In the genomic region with DNA sequence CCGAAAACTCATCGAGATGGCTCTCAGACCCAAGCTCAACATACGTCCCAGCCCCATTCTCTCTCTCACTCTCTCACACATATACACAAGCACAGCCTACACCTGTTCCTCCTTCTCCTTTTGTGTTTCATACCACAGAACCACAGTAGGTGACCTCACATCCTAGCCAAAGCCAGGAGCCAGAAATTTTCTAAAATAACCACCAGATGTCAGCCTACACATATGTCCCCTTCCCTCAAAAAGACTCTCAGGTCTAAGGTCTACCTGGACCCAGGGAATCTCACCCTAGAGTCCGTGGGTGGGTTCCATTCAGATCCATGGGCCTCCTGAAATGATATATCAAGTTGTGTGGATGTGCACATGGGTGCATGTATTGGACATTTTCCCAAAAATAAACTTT, we compare ENCODE assay signal across 8 cellular contexts.
DNase-seq lines count a peak whose midpoint lies in the region; ATAC-seq, FAIRE-seq and TF ChIP-seq lines count a peak whose summit lies in the region.

No MANE protein-coding gene starts in this region.

- no peaks in the 10 kb centered on the region for H3K36me3 ChIP-seq in K562 (ENCODE audit: control insufficient read depth, insufficient read depth, low read length)

- H3K9ac ChIP-seq in K562 (ENCODE audit: insufficient read depth in 1 of 2, low read depth in 2 of 2, low read length in 2 of 2) = no peak overlapping the region

- H3K27ac ChIP-seq in K562 (ENCODE audit: extremely low read depth, low read depth, low read length) = no peak overlapping the region

- H2AFZ ChIP-seq in K562 (ENCODE audit: low read depth, low read length) = no peak overlapping the region

- intact Hi-C loops in K562 (cut with micrococcal nuclease) = loop anchor here (5.0 kb wide), 1 partner anchor 823 kb away; no protein-coding TSS in a partner anchor
- intact Hi-C loops in sciatic nerve (cut with DNase I) = no loop called here

- H3K9me3 Mint-ChIP-seq in activated naive CD4-positive, alpha-beta T cell treated with anti-CD3 and anti-CD28 coated beads, Interleukin-2, amount 50 U/mL, for 72 hours = peaks cover 0 to 4% of the 10 kb centered on the region in 2 donors
- no peaks in the 10 kb centered on the region for H3K9me3 Mint-ChIP-seq in activated naive CD4-positive, alpha-beta T cell treated with anti-CD3 and anti-CD28 coated beads, Interleukin-2, amount 10 ng/mL, durations not matched to agents 7 days and 5 days

- no TSS peak for BruUV-seq in K562 (replicated peaks; lab: Mats Ljungman, UMichigan)

- H3K9me3 ChIP-seq in K562 (replicated peaks; ENCODE audit: control insufficient read depth, insufficient read depth, low read depth, low read length) = no peaks in the 10 kb centered on the region

- H4K20me1 ChIP-seq in K562 (replicated peaks; ENCODE audit: control insufficient read depth, insufficient read depth, low read length) = no peaks in the 10 kb centered on the region

- no peaks in the 10 kb centered on the region for H3K9me1 ChIP-seq in K562 (ENCODE audit: control insufficient read depth, insufficient read depth, low read length)

- H3K27me3 ChIP-seq in K562 (ENCODE audit: control insufficient read depth in 2 of 2, insufficient read depth in 2 of 2, low read length in 2 of 2) = no peaks in the 10 kb centered on the region

- H3K4me1 Mint-ChIP-seq in activated naive CD4-positive, alpha-beta T cell treated with anti-CD3 and anti-CD28 coated beads, Interleukin-2, amount 10 ng/mL, durations not matched to agents 7 days and 5 days = no peaks in the 10 kb centered on the region

- WGBS in K562 (ENCODE audit: insufficient coverage, low coverage, missing lambda C conversion rate) = 0% methylated on average over 4 of the region's 4 CpGs

- DNase-seq in activated naive CD4-positive, alpha-beta T cell treated with anti-CD3 and anti-CD28 coated beads, Interleukin-2, amount 50 U/mL, for 72 hours (ENCODE audit: low spot score in 2 of 2) = no peak
- no peak for DNase-seq in activated naive CD4-positive, alpha-beta T cell treated with anti-CD3 and anti-CD28 coated beads, Interleukin-2, amount 10 ng/mL, durations not matched to agents 7 days and 5 days
- DNase-seq in HEK293T (ENCODE audit: extremely low spot score) = peak; percentile 19
- DNase-seq in MV-4-11 (lab: John Stamatoyannopoulos, UW) = peak; percentile 5
- peak in 3 of 4 experiments; percentile 8 to 17 (median 16) for DNase-seq in K562 (ENCODE audit: extremely low read depth in 1 of 4, low spot score in 3 of 4)
- no peak for DNase-seq in sciatic nerve (ENCODE audit: low spot score)
- DNase-seq in stimulated activated CD4-positive, alpha-beta T cell treated with anti-CD3 and anti-CD28 coated beads, Interleukin-1b, Interleukin-23, amount 100 ng/mL, for 48 hours = no peak
- DNase-seq in stimulated activated CD4-positive, alpha-beta T cell treated with anti-CD3 and anti-CD28 coated beads, Interleukin-4, amount 100 ng/mL, for 4 hours = no peak

- TF ChIP-seq EP300 in K562 (IDR thresholded peaks at IDR 0.05; ENCODE audit: low read length) = no peak

- H3K4me1 ChIP-seq in K562 (replicated peaks in 1 of 2; ENCODE audit: control insufficient read depth in 2 of 2, insufficient read depth in 2 of 2, low read length in 2 of 2) = no peaks in the 10 kb centered on the region

- CTCF ChIA-PET in activated naive CD4-positive, alpha-beta T cell treated with anti-CD3 and anti-CD28 coated beads, Interleukin-2, amount 10 ng/mL, durations not matched to agents 7 days and 5 days (lab: Charles Lee) = no interaction called here
- CTCF ChIA-PET in HEK293T (lab: Yijun Ruan, JAX) (no interaction called here), K562 (lab: Yijun Ruan, JAX; ENCODE audit: low intra/inter-chr PET ratio) (no interaction called here)

- no peak overlapping the region for H3K4me3 ChIP-seq in K562

- peak; percentile 20 to 56 for ATAC-seq in activated naive CD4-positive, alpha-beta T cell treated with anti-CD3 and anti-CD28 coated beads, Interleukin-2, amount 50 U/mL, for 72 hours
- ATAC-seq in K562 (peak; percentile 70), sciatic nerve (peak; percentile 51)

- no peak overlapping the region for H3K4me3 Mint-ChIP-seq in activated naive CD4-positive, alpha-beta T cell treated with anti-CD3 and anti-CD28 coated beads, Interleukin-2, amount 10 ng/mL, durations not matched to agents 7 days and 5 days

- no peak for FAIRE-seq in K562 (lab: Jason Lieb, UNC)

- in situ Hi-C loops in K562 (cut with MboI) = no loop called here

- no peak for TF ChIP-seq POLR2A in K562 (conservative IDR thresholded peaks at IDR 0.05)

- POLR2A ChIA-PET in HEK293T (lab: Yijun Ruan, JAX) (no interaction called here), K562 (lab: Yijun Ruan, JAX) (no interaction called here)

- TF ChIP-seq CTCF in K562 (IDR thresholded peaks at IDR 0.05 in 2 of 3, conservative IDR thresholded peaks at IDR 0.05 in 1 of 3; ENCODE audit: insufficient read depth in 2 of 3, low read depth in 1 of 3, low read length in 3 of 3) = peak; percentile 24 to 52 (median 41); a peak in 3 of 6 replicates

- H3K36me3 Mint-ChIP-seq in activated naive CD4-positive, alpha-beta T cell treated with anti-CD3 and anti-CD28 coated beads, Interleukin-2, amount 50 U/mL, for 72 hours = no peaks in the 10 kb centered on the region
- no peaks in the 10 kb centered on the region for H3K36me3 Mint-ChIP-seq in activated naive CD4-positive, alpha-beta T cell treated with anti-CD3 and anti-CD28 coated beads, Interleukin-2, amount 10 ng/mL, durations not matched to agents 7 days and 5 days

- H3K27me3 Mint-ChIP-seq in activated naive CD4-positive, alpha-beta T cell treated with anti-CD3 and anti-CD28 coated beads, Interleukin-2, amount 10 ng/mL, durations not matched to agents 7 days and 5 days = peaks cover 4% of the 10 kb centered on the region

- no peak overlapping the region for H3K27ac Mint-ChIP-seq in activated naive CD4-positive, alpha-beta T cell treated with anti-CD3 and anti-CD28 coated beads, Interleukin-2, amount 50 U/mL, for 72 hours
- no peak overlapping the region for H3K27ac Mint-ChIP-seq in activated naive CD4-positive, alpha-beta T cell treated with anti-CD3 and anti-CD28 coated beads, Interleukin-2, amount 10 ng/mL, durations not matched to agents 7 days and 5 days

- no peak overlapping the region for H3K4me2 ChIP-seq in K562 (ENCODE audit: insufficient read depth, low read length)

- peak; percentile 32 to 43; a peak in 3 of 4 replicates for TF ChIP-seq RAD21 in K562 (CRISPR knock-in tag; conservative IDR thresholded peaks at IDR 0.05 in 1 of 2, IDR thresholded peaks at IDR 0.05 in 1 of 2)

- no peaks in the 10 kb centered on the region for H3K79me2 ChIP-seq in K562 (ENCODE audit: control insufficient read depth, insufficient read depth, low read length)

TF ChIP-seq in HEK293T, 16 proteins besides CTCF, POLR2A, EP300 and RAD21:
- TF ChIP-seq ELF4 (IDR thresholded peaks at IDR 0.05) (no peak), NFRKB (IDR thresholded peaks at IDR 0.05) (no peak), FOXA1 (IDR thresholded peaks at IDR 0.05) (no peak), SP1 (IDR thresholded peaks at IDR 0.05) (no peak), CTBP1 (IDR thresholded peaks at IDR 0.05; ENCODE audit: borderline replicate concordance) (no peak), BHLHE40 (IDR thresholded peaks at IDR 0.05; ENCODE audit: borderline replicate concordance) (no peak), ARNT (IDR thresholded peaks at IDR 0.05) (no peak), ZNF384 (IDR thresholded peaks at IDR 0.05) (no peak), HDGF (IDR thresholded peaks at IDR 0.05; ENCODE audit: borderline replicate concordance) (no peak), SUZ12 (IDR thresholded peaks at IDR 0.05) (no peak), L3MBTL2 (conservative IDR thresholded peaks at IDR 0.05) (no peak), TARDBP (IDR thresholded peaks at IDR 0.05) (no peak), FOXM1 (IDR thresholded peaks at IDR 0.05; ENCODE audit: borderline replicate concordance) (no peak), FOXK2 (IDR thresholded peaks at IDR 0.05) (no peak)
- TF ChIP-seq, protein P1, sequence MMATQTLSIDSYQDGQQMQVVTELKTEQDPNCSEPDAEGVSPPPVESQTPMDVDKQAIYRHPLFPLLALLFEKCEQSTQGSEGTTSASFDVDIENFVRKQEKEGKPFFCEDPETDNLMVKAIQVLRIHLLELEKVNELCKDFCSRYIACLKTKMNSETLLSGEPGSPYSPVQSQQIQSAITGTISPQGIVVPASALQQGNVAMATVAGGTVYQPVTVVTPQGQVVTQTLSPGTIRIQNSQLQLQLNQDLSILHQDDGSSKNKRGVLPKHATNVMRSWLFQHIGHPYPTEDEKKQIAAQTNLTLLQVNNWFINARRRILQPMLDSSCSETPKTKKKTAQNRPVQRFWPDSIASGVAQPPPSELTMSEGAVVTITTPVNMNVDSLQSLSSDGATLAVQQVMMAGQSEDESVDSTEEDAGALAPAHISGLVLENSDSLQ (IDR thresholded peaks at IDR 0.05) = no peak

TF ChIP-seq in K562, 482 proteins besides CTCF, POLR2A, EP300 and RAD21 (continues in another document):
- TF ChIP-seq POLR3G (IDR thresholded peaks at IDR 0.05; ENCODE audit: extremely low read depth, insufficient read length, insufficient replicate concordance) = no peak
- TF ChIP-seq DIDO1 (tag; IDR thresholded peaks at IDR 0.05; ENCODE audit: low read depth) = no peak
- TF ChIP-seq HOXB6 (CRISPR knock-in tag; IDR thresholded peaks at IDR 0.05; ENCODE audit: borderline replicate concordance) = no peak
- TF ChIP-seq, protein P2, sequence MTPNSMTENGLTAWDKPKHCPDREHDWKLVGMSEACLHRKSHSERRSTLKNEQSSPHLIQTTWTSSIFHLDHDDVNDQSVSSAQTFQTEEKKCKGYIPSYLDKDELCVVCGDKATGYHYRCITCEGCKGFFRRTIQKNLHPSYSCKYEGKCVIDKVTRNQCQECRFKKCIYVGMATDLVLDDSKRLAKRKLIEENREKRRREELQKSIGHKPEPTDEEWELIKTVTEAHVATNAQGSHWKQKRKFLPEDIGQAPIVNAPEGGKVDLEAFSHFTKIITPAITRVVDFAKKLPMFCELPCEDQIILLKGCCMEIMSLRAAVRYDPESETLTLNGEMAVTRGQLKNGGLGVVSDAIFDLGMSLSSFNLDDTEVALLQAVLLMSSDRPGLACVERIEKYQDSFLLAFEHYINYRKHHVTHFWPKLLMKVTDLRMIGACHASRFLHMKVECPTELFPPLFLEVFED (CRISPR knock-in tag; conservative IDR thresholded peaks at IDR 0.05) = no peak
- no peak for TF ChIP-seq ZBED1 (IDR thresholded peaks at IDR 0.05)

Comparison
In these comparisons a context has a peak if more than half of its experiments do, and no peak if none do; other contexts are left out.
1. DNase-seq: peak in HEK293T (single experiment), MV-4-11 (single experiment) and K562 (3 of 4); none in activated naive CD4-positive, alpha-beta T cell treated with anti-CD3 and anti-CD28 coated beads, Interleukin-2, amount 50 U/mL, for 72 hours (0 of 2), activated naive CD4-positive, alpha-beta T cell treated with anti-CD3 and anti-CD28 coated beads, Interleukin-2, amount 10 ng/mL, durations not matched to agents 7 days and 5 days (single experiment), sciatic nerve (single experiment), stimulated activated CD4-positive, alpha-beta T cell treated with anti-CD3 and anti-CD28 coated beads, Interleukin-1b, Interleukin-23, amount 100 ng/mL, for 48 hours (single experiment) and stimulated activated CD4-positive, alpha-beta T cell treated with anti-CD3 and anti-CD28 coated beads, Interleukin-4, amount 100 ng/mL, for 4 hours (0 of 2).
2. Peak in every context shown above with its lines, with median percentiles within 50 percentile points of each other: ATAC-seq.